Comparison of ENCODE assay signal across 8 cellular contexts in the genomic region with DNA sequence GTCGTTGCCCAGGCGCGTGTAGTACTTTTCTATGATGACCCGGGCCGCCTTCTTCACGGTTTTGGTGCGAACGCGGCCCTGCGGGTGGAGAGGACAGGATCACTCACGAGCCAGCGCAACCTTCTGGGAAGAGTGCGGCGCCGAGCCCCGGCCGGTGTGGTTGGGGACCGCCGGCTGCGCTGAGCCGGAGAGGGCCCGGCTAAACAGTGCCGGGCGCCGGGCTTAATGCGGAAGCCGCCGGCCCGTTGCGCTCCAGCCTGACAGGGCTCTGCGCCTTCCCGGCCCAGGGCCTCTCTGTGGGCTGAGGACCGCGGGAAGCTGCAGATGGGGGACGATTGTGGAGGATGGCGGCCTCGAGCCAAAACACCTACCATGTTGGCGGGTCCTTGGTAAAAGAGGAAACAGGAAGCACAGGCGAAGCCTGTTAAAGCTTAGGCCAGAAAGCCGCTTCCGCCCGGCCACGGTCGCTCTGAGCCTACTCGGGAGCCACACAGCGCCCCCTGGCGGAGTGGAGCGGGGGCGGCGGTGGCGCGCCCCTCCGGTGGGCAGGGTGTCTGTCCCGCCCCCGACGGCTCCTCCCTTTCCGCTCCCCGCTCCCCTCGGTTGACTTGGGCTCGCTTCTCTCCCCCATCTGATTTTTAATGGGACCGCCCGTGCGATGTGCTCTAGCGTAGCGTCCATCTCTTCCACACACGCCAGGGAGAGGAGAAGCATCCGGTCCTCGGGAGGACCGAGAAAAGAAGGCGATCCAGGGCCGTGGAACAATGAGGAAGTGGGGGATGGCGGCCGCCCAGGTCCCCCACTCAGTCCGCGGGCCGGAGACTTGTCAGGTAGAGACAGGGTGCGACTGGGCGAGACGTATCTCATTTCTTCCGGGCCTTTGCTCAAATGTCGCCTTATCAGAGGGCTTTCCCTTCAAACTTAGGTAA.
A peak's percentile ranks its signal among the peaks of the same experiment; 100 is the strongest.
DNase-seq lines count a peak whose midpoint lies in the region; ATAC-seq and TF ChIP-seq lines count a peak whose summit lies in the region.

A gene (minus strand): TSS at position 403 of the 929 bp plus-strand sequence. CDS start 29 bp downstream, at position 374.

- H3K4me1 Mint-ChIP-seq in nephron progenitor cell = peaks cover 54% of the 10 kb centered on the region

- ATAC-seq in GM21528 (IDR thresholded peaks at IDR 0.05; ENCODE audit: low FRiP score, unreplicated experiment) = peak; percentile 94

- peak; percentile 99 for TF ChIP-seq CTCF in nephron progenitor cell (IDR thresholded peaks at IDR 0.05)

- peak; percentile 90 for DNase-seq in COLO829 (ENCODE audit: low spot score)
- peak; percentile 99 for DNase-seq in activated T-cell treated with anti-CD3 and anti-CD28 coated beads for 1 hour (ENCODE audit: low read depth)
- peak; percentile 96 for DNase-seq in fibroblast of gingiva (ENCODE audit: low read depth)
- peak; percentile 98 for DNase-seq in nephron progenitor cell
- DNase-seq in stromal cell of bone marrow (ENCODE audit: low read depth) = peak; percentile 92
- DNase-seq in stimulated activated naive CD4-positive, alpha-beta T cell (lab: John Stamatoyannopoulos, UW) = no peak

- TF ChIP-seq RAD21 in Ishikawa (IDR thresholded peaks at IDR 0.05; ENCODE audit: low read depth) = no peak

- peak within 1 kb of the TSS; percentile 96 for H3K4me3 Mint-ChIP-seq in nephron progenitor cell

- H3K27me3 Mint-ChIP-seq in nephron progenitor cell (ENCODE audit: low read depth, poor library complexity) = no peaks in the 10 kb centered on the region

- H3K27ac Mint-ChIP-seq in nephron progenitor cell = peak within 1 kb of the TSS; percentile 98

- 0 out of 2 replicates have a peak, but pooled peaks have one; percentile 30 for TF ChIP-seq EP300 in Ishikawa (IDR thresholded peaks at IDR 0.05; ENCODE audit: borderline replicate concordance)

- no peaks in the 10 kb centered on the region for H3K9me3 Mint-ChIP-seq in nephron progenitor cell

- H3K36me3 Mint-ChIP-seq in nephron progenitor cell (ENCODE audit: low read depth) = peaks cover 39% of the 10 kb centered on the region

TF ChIP-seq in Ishikawa, 13 proteins besides CTCF, POLR2A, EP300 and RAD21:
- TF ChIP-seq ZBTB7A (IDR thresholded peaks at IDR 0.05; ENCODE audit: low read depth) (peak; percentile 95), TAF1 (IDR thresholded peaks at IDR 0.05; ENCODE audit: low read depth) (peak; percentile 100), FOXM1 (IDR thresholded peaks at IDR 0.05; ENCODE audit: borderline replicate concordance, low read depth) (no peak; the same call in 1 of the 2 replicates), CREB1 (IDR thresholded peaks at IDR 0.05; ENCODE audit: low read depth) (0 out of 2 replicates have a peak, but pooled peaks have one; percentile 28), EGR1 (IDR thresholded peaks at IDR 0.05) (peak; percentile 15; the same call in 1 of the 2 replicates), NFIC (IDR thresholded peaks at IDR 0.05) (peak; percentile 64), CEBPB (IDR thresholded peaks at IDR 0.05) (no peak; the same call in 1 of the 2 replicates), YY1 (IDR thresholded peaks at IDR 0.05; ENCODE audit: low read depth) (peak; percentile 85), TCF12 (IDR thresholded peaks at IDR 0.05; ENCODE audit: low read depth) (peak; percentile 77), TEAD4 (IDR thresholded peaks at IDR 0.05) (peak; percentile 4; the same call in 1 of the 2 replicates)
- TF ChIP-seq, protein P1, sequence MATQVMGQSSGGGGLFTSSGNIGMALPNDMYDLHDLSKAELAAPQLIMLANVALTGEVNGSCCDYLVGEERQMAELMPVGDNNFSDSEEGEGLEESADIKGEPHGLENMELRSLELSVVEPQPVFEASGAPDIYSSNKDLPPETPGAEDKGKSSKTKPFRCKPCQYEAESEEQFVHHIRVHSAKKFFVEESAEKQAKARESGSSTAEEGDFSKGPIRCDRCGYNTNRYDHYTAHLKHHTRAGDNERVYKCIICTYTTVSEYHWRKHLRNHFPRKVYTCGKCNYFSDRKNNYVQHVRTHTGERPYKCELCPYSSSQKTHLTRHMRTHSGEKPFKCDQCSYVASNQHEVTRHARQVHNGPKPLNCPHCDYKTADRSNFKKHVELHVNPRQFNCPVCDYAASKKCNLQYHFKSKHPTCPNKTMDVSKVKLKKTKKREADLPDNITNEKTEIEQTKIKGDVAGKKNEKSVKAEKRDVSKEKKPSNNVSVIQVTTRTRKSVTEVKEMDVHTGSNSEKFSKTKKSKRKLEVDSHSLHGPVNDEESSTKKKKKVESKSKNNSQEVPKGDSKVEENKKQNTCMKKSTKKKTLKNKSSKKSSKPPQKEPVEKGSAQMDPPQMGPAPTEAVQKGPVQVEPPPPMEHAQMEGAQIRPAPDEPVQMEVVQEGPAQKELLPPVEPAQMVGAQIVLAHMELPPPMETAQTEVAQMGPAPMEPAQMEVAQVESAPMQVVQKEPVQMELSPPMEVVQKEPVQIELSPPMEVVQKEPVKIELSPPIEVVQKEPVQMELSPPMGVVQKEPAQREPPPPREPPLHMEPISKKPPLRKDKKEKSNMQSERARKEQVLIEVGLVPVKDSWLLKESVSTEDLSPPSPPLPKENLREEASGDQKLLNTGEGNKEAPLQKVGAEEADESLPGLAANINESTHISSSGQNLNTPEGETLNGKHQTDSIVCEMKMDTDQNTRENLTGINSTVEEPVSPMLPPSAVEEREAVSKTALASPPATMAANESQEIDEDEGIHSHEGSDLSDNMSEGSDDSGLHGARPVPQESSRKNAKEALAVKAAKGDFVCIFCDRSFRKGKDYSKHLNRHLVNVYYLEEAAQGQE (IDR thresholded peaks at IDR 0.05; ENCODE audit: low read depth) = no peak
- TF ChIP-seq, protein P2, sequence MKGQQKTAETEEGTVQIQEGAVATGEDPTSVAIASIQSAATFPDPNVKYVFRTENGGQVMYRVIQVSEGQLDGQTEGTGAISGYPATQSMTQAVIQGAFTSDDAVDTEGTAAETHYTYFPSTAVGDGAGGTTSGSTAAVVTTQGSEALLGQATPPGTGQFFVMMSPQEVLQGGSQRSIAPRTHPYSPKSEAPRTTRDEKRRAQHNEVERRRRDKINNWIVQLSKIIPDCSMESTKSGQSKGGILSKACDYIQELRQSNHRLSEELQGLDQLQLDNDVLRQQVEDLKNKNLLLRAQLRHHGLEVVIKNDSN (IDR thresholded peaks at IDR 0.05) = peak; percentile 20; the same call in 1 of the 2 replicates
- TF ChIP-seq, protein P3, sequence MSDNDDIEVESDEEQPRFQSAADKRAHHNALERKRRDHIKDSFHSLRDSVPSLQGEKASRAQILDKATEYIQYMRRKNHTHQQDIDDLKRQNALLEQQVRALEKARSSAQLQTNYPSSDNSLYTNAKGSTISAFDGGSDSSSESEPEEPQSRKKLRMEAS (IDR thresholded peaks at IDR 0.05) = peak; percentile 86

Comparison
In these comparisons a context has a peak if more than half of its experiments do, and no peak if none do; other contexts are left out.
1. DNase-seq: peak in COLO829 (single experiment), activated T-cell treated with anti-CD3 and anti-CD28 coated beads for 1 hour (single experiment), fibroblast of gingiva (single experiment), nephron progenitor cell (single experiment) and stromal cell of bone marrow (single experiment); none in stimulated activated naive CD4-positive, alpha-beta T cell (0 of 6).